In the genomic region with DNA sequence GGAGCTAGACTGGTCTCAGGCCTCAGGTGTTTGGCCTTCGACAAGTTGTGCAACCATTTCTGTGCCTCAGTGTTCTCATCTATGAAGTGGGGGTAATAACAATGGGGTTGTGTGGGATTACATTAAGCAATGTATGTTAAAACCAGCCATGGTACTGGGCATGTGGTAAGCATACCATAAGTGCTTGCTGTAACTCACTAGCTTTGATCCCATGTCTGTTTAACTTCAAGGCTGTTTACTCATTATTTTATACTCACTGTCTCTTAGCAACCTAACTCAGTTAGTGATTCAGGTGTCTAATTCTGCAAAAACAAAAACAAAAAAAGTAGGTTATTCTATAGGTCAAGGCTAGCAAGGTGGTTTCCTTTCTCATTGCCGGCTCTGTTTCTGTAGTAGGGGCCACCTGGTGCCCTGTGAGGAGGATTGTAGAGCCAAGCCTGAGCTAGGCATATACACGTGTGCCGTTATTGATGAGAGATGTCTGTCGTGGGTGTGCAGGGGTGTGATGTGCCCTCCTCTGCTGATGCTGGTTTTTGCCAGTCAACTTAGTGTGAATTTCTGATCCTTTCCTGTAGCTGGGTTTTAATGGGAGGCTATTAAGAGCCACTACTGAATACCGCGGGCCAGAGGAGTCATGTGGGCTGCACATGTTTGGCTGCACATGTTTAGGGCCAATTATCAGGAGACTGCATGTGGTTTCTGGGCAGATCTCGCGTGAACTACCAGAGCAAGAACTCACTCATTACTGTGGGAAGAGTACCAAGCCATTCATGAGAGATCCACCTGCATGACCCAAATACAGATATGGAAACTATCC, we compare ENCODE assay signal across 1 cellular context.
TF ChIP-seq lines count a peak whose summit lies in the region.

No MANE protein-coding gene starts in this region.

TF ChIP-seq in GM12878, 131 proteins besides CTCF, POLR2A, EP300 and RAD21:
- no peak for TF ChIP-seq BCL11A (IDR thresholded peaks at IDR 0.05; ENCODE audit: low read depth, low read length)
- TF ChIP-seq, protein P1, sequence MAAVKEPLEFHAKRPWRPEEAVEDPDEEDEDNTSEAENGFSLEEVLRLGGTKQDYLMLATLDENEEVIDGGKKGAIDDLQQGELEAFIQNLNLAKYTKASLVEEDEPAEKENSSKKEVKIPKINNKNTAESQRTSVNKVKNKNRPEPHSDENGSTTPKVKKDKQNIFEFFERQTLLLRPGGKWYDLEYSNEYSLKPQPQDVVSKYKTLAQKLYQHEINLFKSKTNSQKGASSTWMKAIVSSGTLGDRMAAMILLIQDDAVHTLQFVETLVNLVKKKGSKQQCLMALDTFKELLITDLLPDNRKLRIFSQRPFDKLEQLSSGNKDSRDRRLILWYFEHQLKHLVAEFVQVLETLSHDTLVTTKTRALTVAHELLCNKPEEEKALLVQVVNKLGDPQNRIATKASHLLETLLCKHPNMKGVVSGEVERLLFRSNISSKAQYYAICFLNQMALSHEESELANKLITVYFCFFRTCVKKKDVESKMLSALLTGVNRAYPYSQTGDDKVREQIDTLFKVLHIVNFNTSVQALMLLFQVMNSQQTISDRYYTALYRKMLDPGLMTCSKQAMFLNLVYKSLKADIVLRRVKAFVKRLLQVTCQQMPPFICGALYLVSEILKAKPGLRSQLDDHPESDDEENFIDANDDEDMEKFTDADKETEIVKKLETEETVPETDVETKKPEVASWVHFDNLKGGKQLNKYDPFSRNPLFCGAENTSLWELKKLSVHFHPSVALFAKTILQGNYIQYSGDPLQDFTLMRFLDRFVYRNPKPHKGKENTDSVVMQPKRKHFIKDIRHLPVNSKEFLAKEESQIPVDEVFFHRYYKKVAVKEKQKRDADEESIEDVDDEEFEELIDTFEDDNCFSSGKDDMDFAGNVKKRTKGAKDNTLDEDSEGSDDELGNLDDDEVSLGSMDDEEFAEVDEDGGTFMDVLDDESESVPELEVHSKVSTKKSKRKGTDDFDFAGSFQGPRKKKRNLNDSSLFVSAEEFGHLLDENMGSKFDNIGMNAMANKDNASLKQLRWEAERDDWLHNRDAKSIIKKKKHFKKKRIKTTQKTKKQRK (IDR thresholded peaks at IDR 0.05; ENCODE audit: low read depth, low read length), result no peak
- no peak for TF ChIP-seq EGR1 (IDR thresholded peaks at IDR 0.05; ENCODE audit: borderline replicate concordance in 1 of 2, low read depth in 2 of 2, low read length in 2 of 2)
- TF ChIP-seq IKZF2 (IDR thresholded peaks at IDR 0.05), result no peak
